20 cellular contexts compared by ENCODE assay signal in the genomic region with DNA sequence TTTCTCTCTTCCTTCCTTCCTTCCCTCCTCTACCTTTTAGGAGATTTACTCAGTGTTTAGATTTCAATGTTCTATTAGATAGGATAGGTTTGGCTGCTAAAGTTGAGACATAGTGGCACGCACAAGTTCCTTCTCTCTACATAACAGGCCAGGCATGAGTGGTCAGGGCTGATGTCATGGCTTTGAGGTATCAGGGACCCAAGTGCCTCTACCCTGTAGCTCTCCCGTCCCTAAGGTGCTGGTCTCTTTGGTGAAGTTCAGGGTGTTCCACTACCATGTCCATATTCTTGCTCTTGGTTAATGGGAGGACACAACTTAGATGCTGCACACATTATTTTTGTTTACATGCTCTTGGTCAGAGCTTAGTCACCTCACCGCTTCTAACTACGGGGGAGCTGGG.
DNase-seq lines count a peak whose midpoint lies in the region; ATAC-seq, FAIRE-seq and TF ChIP-seq lines count a peak whose summit lies in the region.
"Had no signal": no experiment of that assay in that cellular context is flagged by ENCODE, and none has a peak within 500 bp of the region (broad histone marks: within the 10 kb centered on the region; RNA-seq: fewer than 3 reads in every experiment).

No MANE protein-coding gene starts in this region.

- H3K4me1 Mint-ChIP-seq in dendritic cell treated with granulocyte-macrophage colony-stimulating factor and Interleukin-4, amounts not matched to agents 40 ng/mL and 50 ng/mL, for 4 days (ENCODE audit: low read depth): peaks cover 49% of the 10 kb centered on the region
- H3K4me1 Mint-ChIP-seq in osteocyte (ENCODE audit: unreplicated experiment) (no peaks in the 10 kb centered on the region), T-cell (peaks cover 0 to 6% (median 0%) of the 10 kb centered on the region in 3 donors)

- peak; percentile 17 for FAIRE-seq in GM12892 (lab: Jason Lieb, UNC)
- FAIRE-seq: D721Med, GM12878, H54 had no signal

- TF ChIP-seq CTCF in osteocyte (IDR thresholded peaks at IDR 0.05): no peak

- peaks cover 8% of the 10 kb centered on the region for H3K9me3 Mint-ChIP-seq in dendritic cell treated with granulocyte-macrophage colony-stimulating factor and Interleukin-4, amounts not matched to agents 40 ng/mL and 50 ng/mL, for 4 days
- H3K9me3 Mint-ChIP-seq in osteocyte (ENCODE audit: unreplicated experiment) (peaks cover 4% of the 10 kb centered on the region), T-cell (peaks cover 0 to 6% (median 0%) of the 10 kb centered on the region in 3 donors)
- H3K9me3 Mint-ChIP-seq: CD4-positive, alpha-beta T cell; CD8-positive, alpha-beta memory T cell; GM23338; HFFc6 had no signal

- H3K36me3 Mint-ChIP-seq in dendritic cell treated with granulocyte-macrophage colony-stimulating factor and Interleukin-4, amounts not matched to agents 40 ng/mL and 50 ng/mL, for 4 days (ENCODE audit: low read depth): no peaks in the 10 kb centered on the region
- H3K36me3 Mint-ChIP-seq in osteocyte (ENCODE audit: unreplicated experiment): no peaks in the 10 kb centered on the region
- H3K36me3 Mint-ChIP-seq in T-cell: no peaks in the 10 kb centered on the region
- H3K36me3 Mint-ChIP-seq: CD8-positive, alpha-beta memory T cell had no signal

- intact Hi-C loops in dendritic cell treated with granulocyte-macrophage colony-stimulating factor and Interleukin-4, amounts not matched to agents 40 ng/mL and 50 ng/mL, for 4 days (cut with micrococcal nuclease): no loop called here

- H3K4me3 Mint-ChIP-seq in dendritic cell treated with granulocyte-macrophage colony-stimulating factor and Interleukin-4, amounts not matched to agents 40 ng/mL and 50 ng/mL, for 4 days: no peak overlapping the region
- H3K4me3 Mint-ChIP-seq in osteocyte (ENCODE audit: unreplicated experiment) (no peak overlapping the region), T-cell (no peak overlapping the region)
- H3K4me3 Mint-ChIP-seq: CD4-positive, alpha-beta T cell; CD8-positive, alpha-beta memory T cell; GM23338; HFFc6 had no signal

- H3K27ac Mint-ChIP-seq in dendritic cell treated with granulocyte-macrophage colony-stimulating factor and Interleukin-4, amounts not matched to agents 40 ng/mL and 50 ng/mL, for 4 days: peak overlapping the region; percentile 33
- H3K27ac Mint-ChIP-seq in osteocyte (ENCODE audit: unreplicated experiment) (no peak overlapping the region), T-cell (no peak overlapping the region)
- H3K27ac Mint-ChIP-seq: CD4-positive, alpha-beta T cell; CD8-positive, alpha-beta memory T cell; GM23338; HFFc6 had no signal

- POLR2A ChIA-PET in T-cell (lab: Charles Lee): no interaction called here

- peak; percentile 46 for ATAC-seq in HG02610 (IDR thresholded peaks at IDR 0.05; ENCODE audit: unreplicated experiment)
- ATAC-seq in T-cell (replicated peaks in 1 of 4): no peak
- ATAC-seq in HG03280 (IDR thresholded peaks at IDR 0.05; ENCODE audit: unreplicated experiment): no peak
- ATAC-seq: GM12878, GM23338 had no signal

- no peak for DNase-seq in GM12892 (ENCODE audit: insufficient read length)
- peak; percentile 13 for DNase-seq in osteocyte (ENCODE audit: extremely low spot score, unreplicated experiment)
- DNase-seq in NCI-H1092 (lab: John Stamatoyannopoulos, UW): no peak
- DNase-seq in T-cell: no peak
- no peak for DNase-seq in hippocampal formation (lab: John Stamatoyannopoulos, UW)
- DNase-seq: BE2C; CD4-positive, alpha-beta T cell; CD8-positive, alpha-beta memory T cell; DMS 273 treated with DMSO at 0.1 percent for 48 hours; DMS79; EL; GDM1; HFFc6 had no signal

- CTCF ChIA-PET in T-cell (lab: Charles Lee): no interaction called here

- peaks cover 16% of the 10 kb centered on the region for H3K27me3 Mint-ChIP-seq in dendritic cell treated with granulocyte-macrophage colony-stimulating factor and Interleukin-4, amounts not matched to agents 40 ng/mL and 50 ng/mL, for 4 days
- H3K27me3 Mint-ChIP-seq in osteocyte (ENCODE audit: unreplicated experiment) (peaks cover 18% of the 10 kb centered on the region), T-cell (peaks cover 20 to 23% of the 10 kb centered on the region in 2 donors)

- no peak for TF ChIP-seq POLR2A in GM12892 (IDR thresholded peaks at IDR 0.05; ENCODE audit: low read depth, low read length)
